ENCODE assay signal across 24 cellular contexts in genomic region chr6:105691064-105691463, GRCh38.
"Had no signal": no experiment of that assay in that cellular context is flagged by ENCODE, and none has a peak within 500 bp of the region (broad histone marks: within the 10 kb centered on the region; RNA-seq: fewer than 3 reads in every experiment).

No MANE protein-coding gene starts in this region.

- H3K4me1 ChIP-seq: SJSA1 had no signal

- H3K27ac ChIP-seq: KMS-11, SJSA1 had no signal

- H3K4me1 Mint-ChIP-seq: central memory CD8-positive, alpha-beta T cell had no signal

- H3K4me3 ChIP-seq: SJSA1 had no signal

- H3K27me3 Mint-ChIP-seq: central memory CD8-positive, alpha-beta T cell had no signal

- H3K4me3 Mint-ChIP-seq: activated CD4-positive, alpha-beta T cell treated with anti-CD3 and anti-CD28 coated beads, Interleukin-2, amount 10 ng/mL, durations not matched to agents 24 days and 14 days; activated T-cell treated with anti-CD3 and anti-CD28 coated beads, Interleukin-2, amount 50 U/mL, for 4 hours; brain; central memory CD8-positive, alpha-beta T cell; IgD-negative memory B cell; T-helper 1 cell treated with Interleukin-12 subunit alpha and Interleukin-12 subunit beta and Interleukin-4 antibody, amounts not matched to agents 30 μg/mL and 1 μg/mL, for 36 hours; WTC11 had no signal

- H3K36me3 Mint-ChIP-seq: IgD-negative memory B cell had no signal

- H3K27me3 ChIP-seq: SJSA1 had no signal

- ATAC-seq: activated T-cell treated with anti-CD3 and anti-CD28 coated beads, Interleukin-2, amount 50 U/mL, for 4 hours; SK-N-SH treated with all-trans-retinoic acid at 6 μM for 48 hours; WTC11 had no signal

- H3K36me3 ChIP-seq: SJSA1 had no signal

- DNase-seq: activated CD4-positive, alpha-beta T cell treated with anti-CD3 and anti-CD28 coated beads for 1 hour; activated CD4-positive, alpha-beta T cell treated with anti-CD3 and anti-CD28 coated beads, Interleukin-2, amount 50 U/mL, for 48 hours; activated CD8-positive, alpha-beta memory T cell treated with anti-CD3 and anti-CD28 coated beads for 24 hours; activated naive CD4-positive, alpha-beta T cell treated with anti-CD3 and anti-CD28 coated beads, Interleukin-2, amount 50 U/mL, for 16 hours; activated T-cell treated with anti-CD3 and anti-CD28 coated beads, Interleukin-2, amount 50 U/mL, for 4 hours; amygdala; NCI-H1048; NCI-H1417 treated with DMSO at 0.1 percent for 48 hours; NCI-H1694; NCI-H2029; NCI-H2107; NCI-H2171 treated with DMSO at 0.1 percent for 48 hours; NCI-H345; NCI-H510A treated with DMSO at 0.1 percent for 48 hours; SHP77 had no signal

- H3K9me3 ChIP-seq: SJSA1 had no signal

- H3K27ac Mint-ChIP-seq: IgD-negative memory B cell; T-helper 1 cell treated with Interleukin-12 subunit alpha and Interleukin-12 subunit beta and Interleukin-4 antibody, amounts not matched to agents 30 μg/mL and 1 μg/mL, for 36 hours; WTC11 had no signal
